Comparison of ENCODE assay signal across 10 cellular contexts in genomic region chr17:47847341-47848197, GRCh38. TPM values are rescaled to one million over a fixed set of nuclear protein-coding genes. Genes with fewer than 3 reads are reported as not detected.
DNase-seq lines count a peak whose midpoint lies in the region; ATAC-seq and TF ChIP-seq lines count a peak whose summit lies in the region.
"Had no signal": no experiment of that assay in that cellular context is flagged by ENCODE, and none has a peak within 500 bp of the region (broad histone marks: within the 10 kb centered on the region; RNA-seq: fewer than 3 reads in every experiment).

No MANE protein-coding gene starts in this region.

- H3K27ac Mint-ChIP-seq in naive thymus-derived CD8-positive, alpha-beta T cell, result peak overlapping the region in 1 of 10 donors; percentile 40
- H3K27ac Mint-ChIP-seq: T-cell had no signal

- H3K9me3 ChIP-seq in breast epithelium, result no peaks in the 10 kb centered on the region

- H3K36me3 Mint-ChIP-seq in naive thymus-derived CD8-positive, alpha-beta T cell, result no peaks in the 10 kb centered on the region
- H3K36me3 Mint-ChIP-seq: T-cell had no signal

- no peak for DNase-seq in GM06990 (ENCODE audit: extremely low read depth, insufficient read length)
- DNase-seq in breast epithelium (ENCODE audit: low spot score in 2 of 2), result no peak
- peak in 5 of 10 donors; percentile 15 to 39 (median 32) for DNase-seq in naive thymus-derived CD8-positive, alpha-beta T cell
- no peak for DNase-seq in NCI-H345 (lab: John Stamatoyannopoulos, UW)
- DNase-seq: Karpas-422 had no signal

- TF ChIP-seq POLR2A in breast epithelium (IDR thresholded peaks at IDR 0.05), result no peak

- H3K27me3 ChIP-seq in GM06990 (replicated peaks; ENCODE audit: control insufficient read depth, insufficient read depth, low read length), result peaks cover 4% of the 10 kb centered on the region; the same call in 1 of the 2 replicates
- peaks cover 0 to 18% of the 10 kb centered on the region in 2 donors for H3K27me3 ChIP-seq in breast epithelium

- H3K4me3 Mint-ChIP-seq in naive thymus-derived CD8-positive, alpha-beta T cell, result peak overlapping the region in 4 of 10 donors; percentile 26 to 51 (median 41)

- peak; percentile 27 to 48 for ATAC-seq in naive thymus-derived CD8-positive, alpha-beta T cell
- no peak for ATAC-seq in GM21717 (IDR thresholded peaks at IDR 0.05; ENCODE audit: unreplicated experiment)
- no peak for ATAC-seq in HG02852 (IDR thresholded peaks at IDR 0.05; ENCODE audit: unreplicated experiment)
- ATAC-seq in HG02623 (IDR thresholded peaks at IDR 0.05; ENCODE audit: unreplicated experiment), result no peak

- TF ChIP-seq CTCF in GM06990 (IDR thresholded peaks at IDR 0.05; ENCODE audit: insufficient read depth, low read length, poor library complexity, severe bottlenecking) (peak; percentile 26), LNCAP (IDR thresholded peaks at IDR 0.05) (peak; percentile 63), breast epithelium (IDR thresholded peaks at IDR 0.05) (no peak)

- intact Hi-C loops in breast epithelium (cut with DNase I; ENCODE audit: low total_unique reads), result no loop called here

- H3K36me3 ChIP-seq in GM06990 (ENCODE audit: control insufficient read depth, insufficient read depth, low read length) (no peaks in the 10 kb centered on the region), breast epithelium (no peaks in the 10 kb centered on the region)

- peaks cover 17 to 39% (median 27%) of the 10 kb centered on the region in 4 donors for H3K4me1 Mint-ChIP-seq in naive thymus-derived CD8-positive, alpha-beta T cell

- no peak overlapping the region for H3K27ac ChIP-seq in breast epithelium

- H3K9me3 Mint-ChIP-seq in naive thymus-derived CD8-positive, alpha-beta T cell, result no peaks in the 10 kb centered on the region
- H3K9me3 Mint-ChIP-seq: T-cell had no signal

- POLR2A ChIA-PET in naive thymus-derived CD8-positive, alpha-beta T cell (lab: Charles Lee), result interaction anchor here (1.7 to 15.9 kb wide), 2 partner anchors 16 to 45 kb away, joined by 5 to 203 read pairs; partner anchors contain the start of genes LRRC46, MRPL10 and SP2

- peaks cover 3 to 15% of the 10 kb centered on the region in 2 donors for H3K4me1 ChIP-seq in breast epithelium

- no peak overlapping the region for H3K4me3 ChIP-seq in GM06990 (replicated peaks; ENCODE audit: low read depth, low read length)
- peak overlapping the region in 2 of 3 donors; percentile 25 to 62 for H3K4me3 ChIP-seq in breast epithelium

- H3K27me3 Mint-ChIP-seq in naive thymus-derived CD8-positive, alpha-beta T cell, result peaks cover 30 to 81% (median 58%) of the 10 kb centered on the region in 5 donors

RNA-seq across cellular contexts. Expression of gene SP6, which starts 3.4 kb away (rescaled TPM):
- total RNA-seq in breast epithelium, result 1 to 10 TPM in 2 of 3 donors, under 1 TPM in 1; 0.48 to 5.3 (median 3.6) TPM
- total RNA-seq in naive thymus-derived CD8-positive, alpha-beta T cell, result under 1 TPM; 0.16 to 0.33 TPM
- polyA plus RNA-seq in naive thymus-derived CD8-positive, alpha-beta T cell, result under 1 TPM in 1 of 3 donors, not detected in 2; 0.13 TPM

RNA-seq across cellular contexts. Expression of gene SCRN2, which starts 6.5 kb away (rescaled TPM):
- 100 to 1,000 TPM in 1 of 3 donors, 10 to 100 TPM in 2; 49.2 to 108 (median 54.9) TPM for total RNA-seq in breast epithelium
- 10 to 100 TPM; 41.4 to 46.0 TPM for total RNA-seq in naive thymus-derived CD8-positive, alpha-beta T cell
- 10 to 100 TPM; 19.3 to 37.9 (median 21.6) TPM for polyA plus RNA-seq in naive thymus-derived CD8-positive, alpha-beta T cell

RNA-seq across cellular contexts. Expression of gene LRRC46, which starts 16.1 kb away (rescaled TPM):
- total RNA-seq in breast epithelium, result under 1 TPM; 0.16 to 0.59 (median 0.33) TPM
- total RNA-seq in naive thymus-derived CD8-positive, alpha-beta T cell, result under 1 TPM; 0.29 to 0.85 TPM
- polyA plus RNA-seq in naive thymus-derived CD8-positive, alpha-beta T cell, result under 1 TPM; 0.43 to 0.56 (median 0.48) TPM

RNA-seq across cellular contexts. Expression of gene MRPL10, which starts 16.2 kb away (rescaled TPM):
- 10 to 100 TPM; 35.0 to 43.5 (median 36.7) TPM for total RNA-seq in breast epithelium
- 10 to 100 TPM; 38.2 to 41.8 TPM for total RNA-seq in naive thymus-derived CD8-positive, alpha-beta T cell
- polyA plus RNA-seq in naive thymus-derived CD8-positive, alpha-beta T cell, result 10 to 100 TPM; 38.3 to 68.5 (median 38.3) TPM

RNA-seq across cellular contexts. Expression of gene OSBPL7, which starts 26.0 kb away (rescaled TPM):
- 10 to 100 TPM in 1 of 3 donors, 1 to 10 TPM in 2; 3.0 to 10.2 (median 8.9) TPM for total RNA-seq in breast epithelium
- 10 to 100 TPM; 38.8 to 48.1 TPM for total RNA-seq in naive thymus-derived CD8-positive, alpha-beta T cell
- polyA plus RNA-seq in naive thymus-derived CD8-positive, alpha-beta T cell, result 1 to 10 TPM; 3.6 to 6.8 (median 4.4) TPM

Comparison
In these comparisons a context has a peak if more than half of its experiments do, and no peak if none do; other contexts are left out.
1. CTCF ChIP-seq: peak in GM06990 (single experiment) and LNCAP (single experiment); none in breast epithelium (0 of 3).
2. ATAC-seq: peak in naive thymus-derived CD8-positive, alpha-beta T cell (2 of 2); none in GM21717 (single experiment), HG02852 (single experiment) and HG02623 (single experiment).